In genomic region chr15:82530606-82531379, GRCh38 we compare ENCODE assay signal across 8 cellular contexts. TPM values are rescaled to one million over a fixed set of nuclear protein-coding genes. Genes with fewer than 3 reads are reported as not detected.
DNase-seq lines count a peak whose midpoint lies in the region; ATAC-seq and TF ChIP-seq lines count a peak whose summit lies in the region.

No MANE protein-coding gene starts in this region.

- no peak for TF ChIP-seq POLR2A in prostate gland (IDR thresholded peaks at IDR 0.05)

- peaks cover 21% of the 10 kb centered on the region for H3K36me3 Mint-ChIP-seq in activated T-helper 1 cell treated with anti-CD3 and anti-CD28 coated beads, Interleukin-12 subunit alpha, Interleukin-12 subunit beta, Interleukin-2, Interleukin-4 antibody, amounts not matched to agents 30 ng/mL and 10 ng/mL and 1 ng/mL, durations not matched to agents 14 hours and 24 hours and 36 hours (ENCODE audit: low read depth)

- H3K4me1 ChIP-seq in prostate gland (replicated peaks), result no peaks in the 10 kb centered on the region

- no peaks in the 10 kb centered on the region for H3K27me3 ChIP-seq in prostate gland (replicated peaks; ENCODE audit: insufficient read depth)

- 19% methylated on average over 10 of the region's 10 CpGs for WGBS in prostate gland

- no peaks in the 10 kb centered on the region for H3K9me3 ChIP-seq in prostate gland

- no peaks in the 10 kb centered on the region for H3K27me3 Mint-ChIP-seq in activated T-helper 1 cell treated with anti-CD3 and anti-CD28 coated beads, Interleukin-12 subunit alpha, Interleukin-12 subunit beta, Interleukin-2, Interleukin-4 antibody, amounts not matched to agents 30 ng/mL and 10 ng/mL and 1 ng/mL, durations not matched to agents 14 hours and 24 hours and 36 hours (ENCODE audit: insufficient read depth)

- H3K4me3 ChIP-seq in prostate gland, result no peak overlapping the region

- TF ChIP-seq CTCF in LNCAP (IDR thresholded peaks at IDR 0.05), result peak; percentile 95
- TF ChIP-seq CTCF in prostate gland (IDR thresholded peaks at IDR 0.05), result peak; percentile 78 to 95 (median 82)

- intact Hi-C loops in activated T-helper 1 cell treated with anti-CD3 and anti-CD28 coated beads, Interleukin-12 subunit alpha, Interleukin-12 subunit beta, Interleukin-2, Interleukin-4 antibody, amounts not matched to agents 30 ng/mL and 10 ng/mL and 1 ng/mL, durations not matched to agents 14 hours and 24 hours and 36 hours (cut with micrococcal nuclease), result loop anchor here (10.0 kb wide), 1 partner anchor 674 kb away; the partner anchor contains the start of gene HDGFL3
- intact Hi-C loops in prostate gland (cut with DNase I), result loop anchor here (10.0 kb wide), 1 partner anchor 474 kb away; no protein-coding TSS in a partner anchor

- no peaks in the 10 kb centered on the region for H3K36me3 ChIP-seq in prostate gland

- ATAC-seq in GM21619 (IDR thresholded peaks at IDR 0.05; ENCODE audit: unreplicated experiment), result peak; percentile 82

- DNase-seq in CD1c-positive myeloid dendritic cell (ENCODE audit: extremely low spot score) (peak; percentile 56), globus pallidus (ENCODE audit: low spot score) (peak; percentile 55), prostate gland (ENCODE audit: low spot score) (peak; percentile 84), KG1 (lab: John Stamatoyannopoulos, UW) (no peak), SKM-1 (lab: John Stamatoyannopoulos, UW; ENCODE audit: unreplicated experiment) (no peak)
- peak; percentile 57 for DNase-seq in activated T-helper 1 cell treated with anti-CD3 and anti-CD28 coated beads, Interleukin-12 subunit alpha, Interleukin-12 subunit beta, Interleukin-2, Interleukin-4 antibody, amounts not matched to agents 30 ng/mL and 10 ng/mL and 1 ng/mL, durations not matched to agents 14 hours and 24 hours and 36 hours (ENCODE audit: low spot score)

- no peak overlapping the region for H3K27ac ChIP-seq in prostate gland

- no peak overlapping the region for H3K4me3 Mint-ChIP-seq in activated T-helper 1 cell treated with anti-CD3 and anti-CD28 coated beads, Interleukin-12 subunit alpha, Interleukin-12 subunit beta, Interleukin-2, Interleukin-4 antibody, amounts not matched to agents 30 ng/mL and 10 ng/mL and 1 ng/mL, durations not matched to agents 14 hours and 24 hours and 36 hours

- H3K27ac Mint-ChIP-seq in activated T-helper 1 cell treated with anti-CD3 and anti-CD28 coated beads, Interleukin-12 subunit alpha, Interleukin-12 subunit beta, Interleukin-2, Interleukin-4 antibody, amounts not matched to agents 30 ng/mL and 10 ng/mL and 1 ng/mL, durations not matched to agents 14 hours and 24 hours and 36 hours, result peak overlapping the region; percentile 78

- H3K4me1 Mint-ChIP-seq in activated T-helper 1 cell treated with anti-CD3 and anti-CD28 coated beads, Interleukin-12 subunit alpha, Interleukin-12 subunit beta, Interleukin-2, Interleukin-4 antibody, amounts not matched to agents 30 ng/mL and 10 ng/mL and 1 ng/mL, durations not matched to agents 14 hours and 24 hours and 36 hours (ENCODE audit: low read depth), result peaks cover 18% of the 10 kb centered on the region

- H3K9me3 Mint-ChIP-seq in activated T-helper 1 cell treated with anti-CD3 and anti-CD28 coated beads, Interleukin-12 subunit alpha, Interleukin-12 subunit beta, Interleukin-2, Interleukin-4 antibody, amounts not matched to agents 30 ng/mL and 10 ng/mL and 1 ng/mL, durations not matched to agents 14 hours and 24 hours and 36 hours, result no peaks in the 10 kb centered on the region

RNA-seq across cellular contexts. Expression of gene RPS17, which starts 9.5 kb away (rescaled TPM):
- 2,478 and 2,503 TPM in 2 replicates for total RNA-seq in activated T-helper 1 cell treated with anti-CD3 and anti-CD28 coated beads, Interleukin-12 subunit alpha, Interleukin-12 subunit beta, Interleukin-2, Interleukin-4 antibody, amounts not matched to agents 30 ng/mL and 10 ng/mL and 1 ng/mL, durations not matched to agents 14 hours and 24 hours and 36 hours
- 1,000 to 10,000 TPM in 1 of 2 donors, 100 to 1,000 TPM in 1; 995 to 3,415 TPM for total RNA-seq in prostate gland

Comparison
In these comparisons a context has a peak if more than half of its experiments do, and no peak if none do; other contexts are left out.
1. DNase-seq: peak in CD1c-positive myeloid dendritic cell (single experiment), activated T-helper 1 cell treated with anti-CD3 and anti-CD28 coated beads, Interleukin-12 subunit alpha, Interleukin-12 subunit beta, Interleukin-2, Interleukin-4 antibody, amounts not matched to agents 30 ng/mL and 10 ng/mL and 1 ng/mL, durations not matched to agents 14 hours and 24 hours and 36 hours (single experiment), globus pallidus (single experiment) and prostate gland (single experiment); none in KG1 (single experiment) and SKM-1 (single experiment).